Comparison of ENCODE assay signal across 1 cellular context in genomic region chr6:35795453-35796071, GRCh38.
TF ChIP-seq lines count a peak whose summit lies in the region.

No MANE protein-coding gene starts in this region.

TF ChIP-seq in K562, 482 proteins besides CTCF, POLR2A, EP300 and RAD21:
- TF ChIP-seq ZNF740 (CRISPR knock-in tag; IDR thresholded peaks at IDR 0.05) (peak; percentile 7; the same call in 1 of the 2 replicates), ZNF740 (tag; IDR thresholded peaks at IDR 0.05) (no peak), E2F1 (CRISPR knock-in tag; IDR thresholded peaks at IDR 0.05) (no peak), SRSF7 (optimal IDR thresholded peaks at IDR 0.05; ENCODE audit: low read depth, low read length) (no peak), KDM1A (IDR thresholded peaks at IDR 0.05) (peak in 1 of 2 experiments; percentile 38; a peak in 1 of 4 replicates), BCOR (IDR thresholded peaks at IDR 0.05) (0 out of 2 replicates have a peak, but pooled peaks have one; percentile 47), GABPB1 (CRISPR knock-in tag; IDR thresholded peaks at IDR 0.05) (no peak), CCNT2 (IDR thresholded peaks at IDR 0.05; ENCODE audit: borderline replicate concordance, extremely low read depth, insufficient read length, low read depth, low read length) (no peak), RBM25 (IDR thresholded peaks at IDR 0.05; ENCODE audit: low read depth, low read length, severe bottlenecking) (peak; percentile 81), ZNF644 (tag; IDR thresholded peaks at IDR 0.05; ENCODE audit: low read depth) (no peak), EGR1 (conservative IDR thresholded peaks at IDR 0.05) (0 out of 2 replicates have a peak, but pooled peaks have one; percentile 6), TFAP4 (CRISPR knock-in tag; IDR thresholded peaks at IDR 0.05; ENCODE audit: borderline replicate concordance) (0 out of 2 replicates have a peak, but pooled peaks have one; percentile 9), CTCFL (IDR thresholded peaks at IDR 0.05; ENCODE audit: borderline replicate concordance, insufficient read depth, low read depth, low read length, poor library complexity, severe bottlenecking) (no peak), ZNF212 (CRISPR knock-in tag; IDR thresholded peaks at IDR 0.05) (no peak), PRDM10 (IDR thresholded peaks at IDR 0.05; ENCODE audit: partially characterized antibody) (no peak)
